In the genomic region with DNA sequence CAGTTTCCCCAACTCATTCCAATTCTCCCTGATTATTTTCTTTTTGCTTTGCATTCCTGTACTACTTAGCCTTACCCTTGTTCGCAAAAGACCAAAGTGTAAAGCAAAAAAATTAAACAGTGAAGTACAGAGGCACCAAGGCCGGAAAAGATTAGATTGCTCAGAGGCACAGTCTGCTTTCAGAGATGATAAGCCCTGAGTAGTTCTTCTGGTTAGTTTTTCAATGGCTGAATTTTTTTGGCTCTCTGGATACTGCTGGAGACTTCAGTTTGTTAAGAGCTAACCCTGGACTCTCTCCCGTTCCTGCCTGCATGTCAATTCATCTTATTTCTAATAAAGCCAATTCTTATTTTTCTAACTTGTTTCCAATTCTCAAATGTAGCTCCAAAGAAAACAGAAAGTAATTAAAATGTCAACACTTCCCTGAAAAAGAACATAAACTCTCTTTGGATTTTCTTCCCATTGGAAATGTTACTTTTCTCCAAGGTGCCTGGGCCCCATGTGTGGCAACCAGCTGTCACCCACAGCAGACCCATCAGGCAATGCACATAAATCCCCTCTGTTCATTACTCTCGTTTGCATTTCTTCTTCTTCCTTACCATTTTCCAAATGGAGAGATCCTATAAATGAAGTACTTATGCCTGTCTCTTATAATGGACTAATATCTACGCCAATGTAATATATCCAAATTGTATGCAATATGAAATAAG, we compare ENCODE assay signal across 18 cellular contexts.
DNase-seq lines count a peak whose midpoint lies in the region; ATAC-seq and TF ChIP-seq lines count a peak whose summit lies in the region.
"Had no signal": no experiment of that assay in that cellular context is flagged by ENCODE, and none has a peak within 500 bp of the region (broad histone marks: within the 10 kb centered on the region; RNA-seq: fewer than 3 reads in every experiment).

No MANE protein-coding gene starts in this region.

- peaks cover 41% of the 10 kb centered on the region for H3K36me3 Mint-ChIP-seq in activated naive CD4-positive, alpha-beta T cell treated with anti-CD3 and anti-CD28 coated beads, Interleukin-2, amount 50 U/mL, for 24 hours

- DNase-seq in activated naive CD4-positive, alpha-beta T cell treated with Interleukin-2 at 50 U/mL for 16 hours = no peak
- peak in 2 of 4 donors; percentile 18 to 31 for DNase-seq in body of pancreas
- DNase-seq in left kidney (ENCODE audit: low read depth, low spot score) = peak; percentile 30
- no peak for DNase-seq in uterus
- no peak for DNase-seq in cerebellar nuclear complex (lab: John Stamatoyannopoulos, UW)
- no peak for DNase-seq in stimulated activated CD4-positive, alpha-beta T cell treated with anti-CD3 and anti-CD28 coated beads, Interleukin-2, amount 100 ng/mL, for 24 hours
- DNase-seq: activated gamma-delta T cell treated with Interleukin-2 at 50 U/mL for 16 hours; dorsolateral prefrontal cortex; NCI-H748 treated with DMSO at 0.1 percent for 48 hours; SHP77 treated with DMSO at 0.1 percent for 48 hours; stimulated activated CD4-positive, alpha-beta T cell treated with anti-CD3 and anti-CD28 coated beads, Interleukin-15, amount 100 ng/mL, for 24 hours had no signal

- WGBS in body of pancreas, 2 donors = 36 to 39% methylated on average over 5 of the region's 5 CpGs

- peak overlapping the region; percentile 51 for H3K4me3 Mint-ChIP-seq in activated naive CD4-positive, alpha-beta T cell treated with anti-CD3 and anti-CD28 coated beads, Interleukin-2, amount 50 U/mL, for 24 hours
- H3K4me3 Mint-ChIP-seq: B cell had no signal

- peak; percentile 74 for ATAC-seq in body of pancreas
- ATAC-seq in GM21423 (IDR thresholded peaks at IDR 0.05; ENCODE audit: unreplicated experiment) = no peak
- ATAC-seq: activated CD4-positive, CD25-positive, alpha-beta regulatory T cell treated with anti-CD3 and anti-CD28 coated beads, Interleukin-2, amount 50 U/mL, for 24 hours; left lobe of liver had no signal

- no peak overlapping the region for H3K4me3 ChIP-seq in body of pancreas
- H3K4me3 ChIP-seq in uterus = no peak overlapping the region
- H3K4me3 ChIP-seq: dorsolateral prefrontal cortex, HAP-1 had no signal

- peaks cover 36% of the 10 kb centered on the region for H3K9me3 Mint-ChIP-seq in activated naive CD4-positive, alpha-beta T cell treated with anti-CD3 and anti-CD28 coated beads, Interleukin-2, amount 50 U/mL, for 24 hours

- TF ChIP-seq CTCF in body of pancreas (IDR thresholded peaks at IDR 0.05) (no peak), uterus (IDR thresholded peaks at IDR 0.05) (no peak)

- H3K9me3 ChIP-seq in body of pancreas = no peaks in the 10 kb centered on the region
- H3K9me3 ChIP-seq in uterus = no peaks in the 10 kb centered on the region
- H3K9me3 ChIP-seq: HAP-1, neutrophil had no signal

- intact Hi-C loops in body of pancreas (cut with DNase I) = no loop called here
- intact Hi-C loops in uterus (cut with DNase I; ENCODE audit: low total_unique reads) = no loop called here

- H3K27ac ChIP-seq in body of pancreas (peak overlapping the region; percentile 23 to 73 (median 51)), uterus (peak overlapping the region; percentile 52 to 53)
- H3K27ac ChIP-seq: neutrophil had no signal

- H3K27ac Mint-ChIP-seq in activated naive CD4-positive, alpha-beta T cell treated with anti-CD3 and anti-CD28 coated beads, Interleukin-2, amount 50 U/mL, for 24 hours = peak overlapping the region; percentile 56
- H3K27ac Mint-ChIP-seq: B cell had no signal

- H3K4me1 Mint-ChIP-seq in activated naive CD4-positive, alpha-beta T cell treated with anti-CD3 and anti-CD28 coated beads, Interleukin-2, amount 50 U/mL, for 24 hours = peaks cover 74% of the 10 kb centered on the region

- H3K36me3 ChIP-seq in body of pancreas (replicated peaks in 1 of 2; ENCODE audit: insufficient read depth in 1 of 2, low read depth in 2 of 2) (no peaks in the 10 kb centered on the region), uterus (no peaks in the 10 kb centered on the region)
- H3K36me3 ChIP-seq: HAP-1, neutrophil had no signal

- H3K4me1 ChIP-seq in body of pancreas = peaks cover 20% of the 10 kb centered on the region
- peaks cover 0 to 3% of the 10 kb centered on the region in 2 donors for H3K4me1 ChIP-seq in uterus
- H3K4me1 ChIP-seq: HAP-1 had no signal

- TF ChIP-seq POLR2A in body of pancreas (IDR thresholded peaks at IDR 0.05) = peak in 1 of 3 donors; percentile 5
- TF ChIP-seq POLR2A in uterus (IDR thresholded peaks at IDR 0.05) = no peak

- H3K27me3 Mint-ChIP-seq in activated naive CD4-positive, alpha-beta T cell treated with anti-CD3 and anti-CD28 coated beads, Interleukin-2, amount 50 U/mL, for 24 hours = no peaks in the 10 kb centered on the region
- H3K27me3 Mint-ChIP-seq: B cell had no signal

- H3K27me3 ChIP-seq in body of pancreas (no peaks in the 10 kb centered on the region), uterus (no peaks in the 10 kb centered on the region)
- H3K27me3 ChIP-seq: dorsolateral prefrontal cortex, neutrophil had no signal
